In genomic region chr1:90402893-90403849, GRCh38 we compare ENCODE assay signal across 12 cellular contexts.
A peak's percentile ranks its signal among the peaks of the same experiment; 100 is the strongest.
DNase-seq lines count a peak whose midpoint lies in the region; ATAC-seq and TF ChIP-seq lines count a peak whose summit lies in the region.
"Had no signal": no experiment of that assay in that cellular context is flagged by ENCODE, and none has a peak within 500 bp of the region (broad histone marks: within the 10 kb centered on the region; RNA-seq: fewer than 3 reads in every experiment).

No MANE protein-coding gene starts in this region.

- no peaks in the 10 kb centered on the region for H3K36me3 Mint-ChIP-seq in mesothelial cell of epicardium
- H3K36me3 Mint-ChIP-seq: memory B cell had no signal

- no peaks in the 10 kb centered on the region for H3K9me3 Mint-ChIP-seq in mesothelial cell of epicardium
- H3K9me3 Mint-ChIP-seq: memory B cell; stimulated activated naive CD8-positive, alpha-beta T cell treated with anti-CD3 and anti-CD28 coated beads, Interleukin-15, amount 100 ng/mL, for 72 hours had no signal

- DNase-seq in DMS 273 treated with DMSO at 0.1 percent for 48 hours (lab: John Stamatoyannopoulos, UW), result peak; percentile 92
- peak; percentile 90 for DNase-seq in MG63
- peak; percentile 41 for DNase-seq in cerebellar cortex (ENCODE audit: low spot score)
- peak; percentile 19 to 41 for DNase-seq in mesothelial cell of epicardium (ENCODE audit: low spot score in 2 of 2, unreplicated experiment in 2 of 2)
- no peak for DNase-seq in NCI-H526 treated with DMSO at 0.1 percent for 48 hours (lab: John Stamatoyannopoulos, UW)
- no peak for DNase-seq in DMS79 (lab: John Stamatoyannopoulos, UW)
- DNase-seq: activated CD8-positive, alpha-beta memory T cell treated with anti-CD3 and anti-CD28 coated beads, Interleukin-2, amount 50 U/mL, for 48 hours; NCI-H1436; stimulated activated naive CD8-positive, alpha-beta T cell treated with anti-CD3 and anti-CD28 coated beads, Interleukin-15, amount 100 ng/mL, for 72 hours had no signal

- peaks cover 10% of the 10 kb centered on the region for H3K4me1 Mint-ChIP-seq in mesothelial cell of epicardium
- H3K4me1 Mint-ChIP-seq: memory B cell; stimulated activated naive CD8-positive, alpha-beta T cell treated with anti-CD3 and anti-CD28 coated beads, Interleukin-15, amount 100 ng/mL, for 72 hours had no signal

- H3K36me3 ChIP-seq in MG63, result no peaks in the 10 kb centered on the region

- H3K9me3 ChIP-seq in MG63, result no peaks in the 10 kb centered on the region; the same call in 1 of the 2 replicates

- ATAC-seq in HG02852 (IDR thresholded peaks at IDR 0.05; ENCODE audit: unreplicated experiment), result no peak
- ATAC-seq in HG02981 (IDR thresholded peaks at IDR 0.05; ENCODE audit: unreplicated experiment), result no peak
- ATAC-seq: stimulated activated naive CD8-positive, alpha-beta T cell treated with anti-CD3 and anti-CD28 coated beads, Interleukin-15, amount 100 ng/mL, for 72 hours had no signal

- no peak for TF ChIP-seq CTCF in mesothelial cell of epicardium (IDR thresholded peaks at IDR 0.05; ENCODE audit: unreplicated experiment)

- H3K27me3 ChIP-seq in MG63, result no peaks in the 10 kb centered on the region

- no peak overlapping the region for H3K4me3 ChIP-seq in MG63

- no peak overlapping the region for H3K4me3 Mint-ChIP-seq in mesothelial cell of epicardium
- H3K4me3 Mint-ChIP-seq: memory B cell; stimulated activated naive CD8-positive, alpha-beta T cell treated with anti-CD3 and anti-CD28 coated beads, Interleukin-15, amount 100 ng/mL, for 72 hours had no signal

- H3K27ac Mint-ChIP-seq in mesothelial cell of epicardium, result peak overlapping the region; percentile 65
- H3K27ac Mint-ChIP-seq: memory B cell; stimulated activated naive CD8-positive, alpha-beta T cell treated with anti-CD3 and anti-CD28 coated beads, Interleukin-15, amount 100 ng/mL, for 72 hours had no signal

- no peaks in the 10 kb centered on the region for H3K27me3 Mint-ChIP-seq in mesothelial cell of epicardium (ENCODE audit: low read depth)
- H3K27me3 Mint-ChIP-seq: memory B cell; stimulated activated naive CD8-positive, alpha-beta T cell treated with anti-CD3 and anti-CD28 coated beads, Interleukin-15, amount 100 ng/mL, for 72 hours had no signal

Comparison
In these comparisons a context has a peak if more than half of its experiments do, and no peak if none do; other contexts are left out.
1. DNase-seq: peak in DMS 273 treated with DMSO at 0.1 percent for 48 hours (single experiment), MG63 (single experiment), cerebellar cortex (single experiment) and mesothelial cell of epicardium (2 of 2); none in NCI-H526 treated with DMSO at 0.1 percent for 48 hours (single experiment) and DMS79 (single experiment).